In genomic region chr2:4972472-4972871, GRCh38 we compare ENCODE assay signal across 8 cellular contexts.
"Had no signal": no experiment of that assay in that cellular context is flagged by ENCODE, and none has a peak within 500 bp of the region (broad histone marks: within the 10 kb centered on the region; RNA-seq: fewer than 3 reads in every experiment).

No MANE protein-coding gene starts in this region.

- DNase-seq: GDM1, GF-D8 had no signal

- H3K4me3 ChIP-seq: GM12878 had no signal

- ATAC-seq: GM12878 had no signal

- FAIRE-seq: G401.6, GM12878, GM12891, GM12892, GM18507, GM19239 had no signal
